Comparison of ENCODE assay signal across 8 cellular contexts in genomic region chr6:53651149-53651763, GRCh38. TPM values are rescaled to one million over a fixed set of nuclear protein-coding genes. Genes with fewer than 3 reads are reported as not detected.
DNase-seq lines count a peak whose midpoint lies in the region; ATAC-seq and TF ChIP-seq lines count a peak whose summit lies in the region.

No MANE protein-coding gene starts in this region.

- ATAC-seq in HG03196 (IDR thresholded peaks at IDR 0.05; ENCODE audit: unreplicated experiment), result peak; percentile 56
- peak; percentile 59 for ATAC-seq in lung (ENCODE audit: insufficient read depth, low FRiP score)

- H3K4me3 Mint-ChIP-seq in activated CD4-positive, alpha-beta T cell treated with anti-CD3 and anti-CD28 coated beads, Interleukin-2, amount 10 ng/mL, durations not matched to agents 24 days and 14 days, result peak overlapping the region; percentile 90

- H3K36me3 Mint-ChIP-seq in activated CD4-positive, alpha-beta T cell treated with anti-CD3 and anti-CD28 coated beads, Interleukin-2, amount 10 ng/mL, durations not matched to agents 24 days and 14 days (ENCODE audit: low read depth), result peaks cover 4% of the 10 kb centered on the region

- peak overlapping the region; percentile 68 to 83 for H3K9ac ChIP-seq in duodenal mucosa (ENCODE audit: low read depth in 1 of 2, low read length in 2 of 2)

- no peaks in the 10 kb centered on the region for H3K36me3 ChIP-seq in duodenal mucosa (ENCODE audit: control insufficient read depth in 1 of 2, insufficient read depth in 2 of 2, low read length in 2 of 2)
- no peaks in the 10 kb centered on the region for H3K36me3 ChIP-seq in lung (ENCODE audit: control insufficient read depth in 2 of 2, insufficient read depth in 2 of 2, low read length in 2 of 2)

- intact Hi-C loops in activated CD4-positive, alpha-beta T cell treated with anti-CD3 and anti-CD28 coated beads, Interleukin-2, amount 10 ng/mL, durations not matched to agents 24 days and 14 days (cut with micrococcal nuclease), result loop anchor here (1.0 to 10.0 kb wide), 5 partner anchors 103 to 476 kb away; partner anchors contain the start of gene LRRC1

- peaks cover 21% of the 10 kb centered on the region for H3K27me3 Mint-ChIP-seq in activated CD4-positive, alpha-beta T cell treated with anti-CD3 and anti-CD28 coated beads, Interleukin-2, amount 10 ng/mL, durations not matched to agents 24 days and 14 days

- DNase-seq in NCI-H1436 (lab: John Stamatoyannopoulos, UW) (peak; percentile 13), NCI-H1436 treated with DMSO at 0.1 percent for 48 hours (lab: John Stamatoyannopoulos, UW) (no peak), NCI-H510A treated with DMSO at 0.1 percent for 48 hours (lab: John Stamatoyannopoulos, UW) (peak; percentile 99), lung (ENCODE audit: low spot score) (peak; percentile 61)
- peak; percentile 90 for DNase-seq in activated CD4-positive, alpha-beta T cell treated with anti-CD3 and anti-CD28 coated beads, Interleukin-2, amount 10 ng/mL, durations not matched to agents 24 days and 14 days
- peak; percentile 18 to 55 (median 52) for DNase-seq in stimulated activated CD4-positive, alpha-beta T cell treated with anti-CD3 and anti-CD28 coated beads, TNF-alpha, amount 100 ng/mL, for 4 hours (ENCODE audit: low read depth in 3 of 3)

- H3K27me3 ChIP-seq in duodenal mucosa (ENCODE audit: control insufficient read depth in 1 of 2, insufficient read depth in 2 of 2, low read length in 2 of 2) (no peaks in the 10 kb centered on the region), lung (ENCODE audit: control insufficient read depth, insufficient read depth) (no peaks in the 10 kb centered on the region)

- H3K4me1 ChIP-seq in duodenal mucosa (ENCODE audit: control insufficient read depth in 1 of 2, insufficient read depth in 2 of 2, low read length in 2 of 2) (peaks cover 14 to 17% of the 10 kb centered on the region in 2 donors), lung (ENCODE audit: control insufficient read depth in 2 of 2, insufficient read depth in 2 of 2, low read length in 2 of 2) (peaks cover 3 to 10% of the 10 kb centered on the region in 2 donors)

- peaks cover 29% of the 10 kb centered on the region for H3K4me1 Mint-ChIP-seq in activated CD4-positive, alpha-beta T cell treated with anti-CD3 and anti-CD28 coated beads, Interleukin-2, amount 10 ng/mL, durations not matched to agents 24 days and 14 days

- H3K27ac Mint-ChIP-seq in activated CD4-positive, alpha-beta T cell treated with anti-CD3 and anti-CD28 coated beads, Interleukin-2, amount 10 ng/mL, durations not matched to agents 24 days and 14 days, result peak overlapping the region; percentile 95

- H3K27ac ChIP-seq in duodenal mucosa (ENCODE audit: low read depth, low read length) (peak overlapping the region; percentile 74), lung (ENCODE audit: low read depth in 1 of 2, low read length in 1 of 2) (peak overlapping the region in 1 of 2 donors; percentile 44)

- H3K9me3 Mint-ChIP-seq in activated CD4-positive, alpha-beta T cell treated with anti-CD3 and anti-CD28 coated beads, Interleukin-2, amount 10 ng/mL, durations not matched to agents 24 days and 14 days, result peaks cover 5% of the 10 kb centered on the region

- WGBS in lung, 2 donors, result 0 to 2% methylated on average over 26 of the region's 26 CpGs

- H3K4me3 ChIP-seq in duodenal mucosa (ENCODE audit: low read depth in 1 of 2, low read length in 2 of 2) (peak overlapping the region; percentile 92 to 93), lung (peak overlapping the region; percentile 30)

- H3K9me3 ChIP-seq in duodenal mucosa (ENCODE audit: control insufficient read depth in 1 of 2, low read length in 2 of 2) (no peaks in the 10 kb centered on the region), lung (ENCODE audit: control insufficient read depth in 2 of 2, insufficient read depth in 1 of 2, low read length in 1 of 2) (peaks cover 0 to 3% of the 10 kb centered on the region in 2 donors)

- TF ChIP-seq CTCF in lung (IDR thresholded peaks at IDR 0.05; ENCODE audit: control extremely low read depth, extremely low read depth), result peak; percentile 57

RNA-seq across cellular contexts. Expression of gene KLHL31, which starts 14.3 kb away (rescaled TPM):
- total RNA-seq in activated CD4-positive, alpha-beta T cell treated with anti-CD3 and anti-CD28 coated beads, Interleukin-2, amount 10 ng/mL, durations not matched to agents 24 days and 14 days, result 0.21 and 0.23 TPM in 2 replicates
- 1 to 10 TPM in 1 of 2 donors, under 1 TPM in 1; 0.28 to 2.5 TPM for total RNA-seq in lung
- polyA plus RNA-seq in lung, result under 1 TPM; 0.07 to 0.28 TPM
